8 cellular contexts compared by ENCODE assay signal in the genomic region with DNA sequence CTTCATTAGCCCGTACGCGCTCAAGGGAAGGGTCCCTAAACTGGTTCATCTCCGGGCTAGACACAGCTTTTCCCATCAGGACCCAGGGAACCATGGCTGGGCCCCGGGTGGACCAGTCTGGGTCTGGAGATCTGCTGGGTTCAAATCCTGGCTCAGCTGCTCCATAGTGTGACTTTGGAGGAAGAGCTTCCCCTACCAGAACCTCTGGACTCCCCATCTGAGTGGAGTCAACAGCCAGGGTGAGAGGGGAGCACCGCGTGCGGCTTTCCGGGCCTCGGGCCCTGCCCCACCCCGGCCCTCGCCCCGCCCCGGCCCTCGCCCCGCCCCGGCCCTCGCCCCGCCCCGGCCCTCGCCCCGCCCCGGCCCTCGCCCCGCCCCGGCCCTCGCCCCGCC. TPM values are rescaled to one million over a fixed set of nuclear protein-coding genes. Genes with fewer than 3 reads are reported as not detected.
DNase-seq lines count a peak whose midpoint lies in the region; ATAC-seq and TF ChIP-seq lines count a peak whose summit lies in the region.

No MANE protein-coding gene starts in this region.

- no peak for TF ChIP-seq CTCF in ascending aorta (IDR thresholded peaks at IDR 0.05)

- no peaks in the 10 kb centered on the region for H3K27me3 ChIP-seq in ascending aorta

- H3K4me1 ChIP-seq in ascending aorta: peaks cover 0 to 8% of the 10 kb centered on the region in 2 donors

- intact Hi-C loops in ascending aorta (cut with DNase I): loop anchor here (2.0 to 10.0 kb wide), 4 partner anchors 169 to 1215 kb away; a partner anchor contains a TSS
- intact Hi-C loops in posterior cingulate gyrus (cut with DNase I): loop anchor here (10.0 kb wide), 1 partner anchor 79 kb away; no protein-coding TSS in a partner anchor

- peak overlapping the region in 1 of 2 donors; percentile 23 for H3K27ac ChIP-seq in ascending aorta

- peak overlapping the region; percentile 34 to 37 for H3K4me3 ChIP-seq in ascending aorta

- peak; percentile 26 for ATAC-seq in GM21515 (IDR thresholded peaks at IDR 0.05; ENCODE audit: unreplicated experiment)

- DNase-seq in AG20443 (ENCODE audit: low spot score) (peak; percentile 66), ascending aorta (ENCODE audit: low spot score in 2 of 2) (no peak), medulla oblongata (ENCODE audit: extremely low spot score) (peak; percentile 25), NCI-H1436 treated with DMSO at 0.1 percent for 48 hours (lab: John Stamatoyannopoulos, UW) (no peak), anterior cingulate cortex (lab: John Stamatoyannopoulos, UW) (no peak), NCI-H526 treated with DMSO at 0.1 percent for 48 hours (lab: John Stamatoyannopoulos, UW) (no peak), posterior cingulate gyrus (no peak)

- no peaks in the 10 kb centered on the region for H3K36me3 ChIP-seq in ascending aorta

- H3K9me3 ChIP-seq in ascending aorta: no peaks in the 10 kb centered on the region

RNA-seq across cellular contexts. Expression of a gene that starts 41.2 kb away (rescaled TPM):
- 5.9 TPM for total RNA-seq in ascending aorta

Comparison
In these comparisons a context has a peak if more than half of its experiments do, and no peak if none do; other contexts are left out.
1. DNase-seq: peak in AG20443 (single experiment) and medulla oblongata (single experiment); none in ascending aorta (0 of 2), NCI-H1436 treated with DMSO at 0.1 percent for 48 hours (single experiment), anterior cingulate cortex (0 of 58), NCI-H526 treated with DMSO at 0.1 percent for 48 hours (single experiment) and posterior cingulate gyrus (0 of 10).